ENCODE assay signal across 14 cellular contexts in the genomic region with DNA sequence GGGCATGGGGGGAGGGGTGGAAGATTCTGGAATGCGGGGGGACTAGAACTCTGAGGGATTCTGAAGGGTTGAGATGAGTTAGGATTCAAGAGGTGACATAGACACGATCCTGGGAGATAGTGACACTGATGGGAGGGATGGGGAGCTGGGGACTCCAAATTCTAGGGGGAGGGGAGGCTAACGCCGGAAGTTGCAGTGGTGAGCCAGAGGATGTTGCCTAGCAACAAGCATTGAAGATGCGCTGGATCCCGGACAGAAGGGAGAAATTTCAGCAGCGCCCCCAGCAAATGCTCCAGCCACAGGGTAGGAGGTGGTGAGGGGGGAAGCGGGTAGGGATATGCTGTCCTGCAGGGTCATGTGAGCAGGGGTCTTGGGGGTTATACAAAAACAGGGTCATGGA. TPM values are rescaled to one million over a fixed set of nuclear protein-coding genes. Genes with fewer than 3 reads are reported as not detected.
DNase-seq lines count a peak whose midpoint lies in the region; ATAC-seq lines count a peak whose summit lies in the region.
"Had no signal": no experiment of that assay in that cellular context is flagged by ENCODE, and none has a peak within 500 bp of the region (broad histone marks: within the 10 kb centered on the region; RNA-seq: fewer than 3 reads in every experiment).

No MANE protein-coding gene starts in this region.

- H4K91ac ChIP-seq in trophoblast cell (ENCODE audit: low read depth, low read length), result no peak overlapping the region

- H3K4ac ChIP-seq in trophoblast cell (ENCODE audit: low read depth, low read length), result no peak overlapping the region

- H3K36me3 Mint-ChIP-seq in activated CD4-positive, alpha-beta memory T cell treated with anti-CD3 and anti-CD28 coated beads for 36 hours, result no peaks in the 10 kb centered on the region
- H3K36me3 Mint-ChIP-seq: natural killer cell had no signal

- H2AFZ ChIP-seq in trophoblast cell (ENCODE audit: insufficient read depth, low read length, poor library complexity), result no peak overlapping the region

- DNase-seq in NCI-H1436 (lab: John Stamatoyannopoulos, UW), result peak; percentile 44
- DNase-seq in NCI-H1436 treated with DMSO at 0.1 percent for 48 hours (lab: John Stamatoyannopoulos, UW), result no peak
- DNase-seq in MV-4-11 (lab: John Stamatoyannopoulos, UW), result peak; percentile 17
- peak in 16 of 61 donors; percentile 10 to 64 (median 34) for DNase-seq in caudate nucleus (lab: John Stamatoyannopoulos, UW)
- DNase-seq in occipital lobe (lab: John Stamatoyannopoulos, UW), result peak; percentile 70
- no peak for DNase-seq in left lobe of liver (ENCODE audit: low spot score)
- no peak for DNase-seq in trophoblast cell
- DNase-seq in activated CD4-positive, alpha-beta memory T cell treated with anti-CD3 and anti-CD28 coated beads for 36 hours, result no peak
- DNase-seq: activated CD4-positive, alpha-beta memory T cell treated with anti-CD3 and anti-CD28 coated beads, Interleukin-2, amount 10 ng/mL, durations not matched to agents 7 days and 5 days; activated naive CD4-positive, alpha-beta T cell treated with anti-CD3 and anti-CD28 coated beads, Interleukin-2, amount 50 U/mL, for 16 hours; natural killer cell; NCI-H1694; small intestine had no signal

- no peaks in the 10 kb centered on the region for H3K9me3 Mint-ChIP-seq in activated CD4-positive, alpha-beta memory T cell treated with anti-CD3 and anti-CD28 coated beads for 36 hours
- H3K9me3 Mint-ChIP-seq: activated CD4-positive, alpha-beta memory T cell treated with anti-CD3 and anti-CD28 coated beads, Interleukin-2, amount 10 ng/mL, durations not matched to agents 7 days and 5 days; natural killer cell; T-helper 1 cell treated with Interleukin-12 subunit alpha and Interleukin-12 subunit beta and Interleukin-4 antibody, amounts not matched to agents 30 μg/mL and 1 μg/mL, for 36 hours had no signal

- H3K27ac ChIP-seq in caudate nucleus (ENCODE audit: low read depth, low read length), result peak overlapping the region; percentile 83
- H3K27ac ChIP-seq in trophoblast cell (ENCODE audit: low read depth, low read length), result no peak overlapping the region

- no peak overlapping the region for H2BK5ac ChIP-seq in trophoblast cell (ENCODE audit: low read depth, low read length, poor library complexity)

- intact Hi-C loops in activated CD4-positive, alpha-beta memory T cell treated with anti-CD3 and anti-CD28 coated beads for 36 hours (cut with micrococcal nuclease), result no loop called here

- peaks cover 20% of the 10 kb centered on the region for H3K27me3 ChIP-seq in trophoblast cell (ENCODE audit: insufficient read depth, low read length)

- H3K79me1 ChIP-seq in trophoblast cell (ENCODE audit: low read length), result peaks cover 2% of the 10 kb centered on the region

- POLR2A ChIA-PET in activated CD4-positive, alpha-beta memory T cell treated with anti-CD3 and anti-CD28 coated beads for 36 hours (lab: Charles Lee), result interaction anchor here (0.6 kb wide), 1 partner anchor 129 kb away, joined by 5 read pairs; a partner anchor contains a TSS

- H2BK120ac ChIP-seq in trophoblast cell (ENCODE audit: insufficient read depth, low read length, poor library complexity), result no peak overlapping the region

- peaks cover 2% of the 10 kb centered on the region for H3K9me3 ChIP-seq in trophoblast cell (ENCODE audit: insufficient read depth, low read depth, low read length)

- no peak overlapping the region for H3K18ac ChIP-seq in trophoblast cell (ENCODE audit: low read length)

- CTCF ChIA-PET in activated CD4-positive, alpha-beta memory T cell treated with anti-CD3 and anti-CD28 coated beads for 36 hours (lab: Charles Lee), result interaction anchor here (1.8 kb wide), 1 partner anchor 45 kb away, joined by 6 read pairs; no protein-coding TSS in a partner anchor

- H2BK12ac ChIP-seq in trophoblast cell (ENCODE audit: low read length), result no peak overlapping the region

- no peak overlapping the region for H3K4me3 Mint-ChIP-seq in activated CD4-positive, alpha-beta memory T cell treated with anti-CD3 and anti-CD28 coated beads for 36 hours
- H3K4me3 Mint-ChIP-seq: activated CD4-positive, alpha-beta memory T cell treated with anti-CD3 and anti-CD28 coated beads, Interleukin-2, amount 10 ng/mL, durations not matched to agents 7 days and 5 days; natural killer cell; T-helper 1 cell treated with Interleukin-12 subunit alpha and Interleukin-12 subunit beta and Interleukin-4 antibody, amounts not matched to agents 30 μg/mL and 1 μg/mL, for 36 hours had no signal

- no peak for ATAC-seq in left lobe of liver

- no peak overlapping the region for H3K27ac Mint-ChIP-seq in activated CD4-positive, alpha-beta memory T cell treated with anti-CD3 and anti-CD28 coated beads for 36 hours
- H3K27ac Mint-ChIP-seq: activated CD4-positive, alpha-beta memory T cell treated with anti-CD3 and anti-CD28 coated beads, Interleukin-2, amount 10 ng/mL, durations not matched to agents 7 days and 5 days; T-helper 1 cell treated with Interleukin-12 subunit alpha and Interleukin-12 subunit beta and Interleukin-4 antibody, amounts not matched to agents 30 μg/mL and 1 μg/mL, for 36 hours had no signal

- H3K4me2 ChIP-seq in trophoblast cell (ENCODE audit: low read length), result no peak overlapping the region

- no peak overlapping the region for H4K12ac ChIP-seq in trophoblast cell (ENCODE audit: low read depth, low read length)

- peaks cover 3 to 11% of the 10 kb centered on the region in 2 experiments for H3K4me1 ChIP-seq in trophoblast cell (ENCODE audit: control insufficient read depth in 1 of 2, insufficient read depth in 2 of 2, low read length in 2 of 2)

- H3K4me1 Mint-ChIP-seq in activated CD4-positive, alpha-beta memory T cell treated with anti-CD3 and anti-CD28 coated beads for 36 hours (ENCODE audit: low read depth), result peaks cover 28% of the 10 kb centered on the region

- H4K8ac ChIP-seq in trophoblast cell (ENCODE audit: low read depth, low read length), result no peak overlapping the region

- H3K14ac ChIP-seq in trophoblast cell (ENCODE audit: low read length), result no peak overlapping the region

- no peak overlapping the region for H3K4me3 ChIP-seq in trophoblast cell (ENCODE audit: low read depth, low read length)

- WGBS in trophoblast cell (ENCODE audit: extremely low coverage, insufficient coverage, insufficient read length), result no CpG with 5 or more reads among the region's 8 CpGs

- no peak overlapping the region for H2AK5ac ChIP-seq in trophoblast cell (ENCODE audit: low read length)

- H3K23ac ChIP-seq in trophoblast cell (ENCODE audit: low read length), result no peak overlapping the region

- H3K9ac ChIP-seq in trophoblast cell (ENCODE audit: low read length), result no peak overlapping the region

- peaks cover 15% of the 10 kb centered on the region for H3K27me3 Mint-ChIP-seq in activated CD4-positive, alpha-beta memory T cell treated with anti-CD3 and anti-CD28 coated beads for 36 hours

- peaks cover 8 to 10% of the 10 kb centered on the region in 2 experiments for H3K36me3 ChIP-seq in trophoblast cell (ENCODE audit: control insufficient read depth in 1 of 2, insufficient read depth in 2 of 2, low read length in 2 of 2)

- H3K79me2 ChIP-seq in trophoblast cell (ENCODE audit: control insufficient read depth, insufficient read depth, low read length, poor library complexity), result no peaks in the 10 kb centered on the region

RNA-seq across cellular contexts. Expression of a gene that starts 6.9 kb away (rescaled TPM):
- total RNA-seq in occipital lobe, result 18.9 TPM
- 41.6 TPM for total RNA-seq in left lobe of liver
- 93.8 and 98.4 TPM in 2 replicates for polyA plus RNA-seq in trophoblast cell (2013)
- total RNA-seq in activated CD4-positive, alpha-beta memory T cell treated with anti-CD3 and anti-CD28 coated beads for 36 hours, result 100 to 1,000 TPM; 178 to 182 TPM

RNA-seq across cellular contexts. Expression of a gene that starts 17.6 kb away (rescaled TPM):
- total RNA-seq in occipital lobe (4.1 TPM), left lobe of liver (15.2 TPM)
- 86.0 and 94.0 TPM in 2 replicates for polyA plus RNA-seq in trophoblast cell (2013)
- total RNA-seq in activated CD4-positive, alpha-beta memory T cell treated with anti-CD3 and anti-CD28 coated beads for 36 hours, result 100 to 1,000 TPM; 112 to 126 TPM

Comparison
In these comparisons a context has a peak if more than half of its experiments do, and no peak if none do; other contexts are left out.
1. DNase-seq: peak in NCI-H1436 (single experiment), MV-4-11 (single experiment) and occipital lobe (single experiment); none in NCI-H1436 treated with DMSO at 0.1 percent for 48 hours (single experiment), left lobe of liver (single experiment), trophoblast cell (0 of 2) and activated CD4-positive, alpha-beta memory T cell treated with anti-CD3 and anti-CD28 coated beads for 36 hours (single experiment).